In the genomic region with DNA sequence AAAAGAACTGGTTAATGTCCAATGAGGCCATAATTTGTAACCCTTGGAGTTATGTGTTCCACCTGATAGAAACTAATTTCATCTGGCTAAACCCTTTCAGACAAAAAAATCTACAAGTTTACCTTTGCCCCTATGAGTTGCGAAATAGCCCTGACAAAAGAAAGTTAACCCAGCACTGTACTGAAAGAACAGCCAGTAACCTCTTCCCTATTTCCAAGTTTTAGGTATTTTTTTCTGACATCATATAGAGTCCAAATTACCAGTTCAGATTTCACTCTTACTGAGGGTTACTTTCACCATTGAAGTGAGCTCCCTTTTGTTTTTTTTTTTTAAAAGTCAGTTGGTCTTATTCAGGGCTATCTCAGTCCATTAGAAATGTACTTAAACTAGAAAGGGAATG, we compare ENCODE assay signal across 24 cellular contexts. TPM values are rescaled to one million over a fixed set of nuclear protein-coding genes. Genes with fewer than 3 reads are reported as not detected.
DNase-seq lines count a peak whose midpoint lies in the region; ATAC-seq and TF ChIP-seq lines count a peak whose summit lies in the region.
"Had no signal": no experiment of that assay in that cellular context is flagged by ENCODE, and none has a peak within 500 bp of the region (broad histone marks: within the 10 kb centered on the region; RNA-seq: fewer than 3 reads in every experiment).

No MANE protein-coding gene starts in this region.

- no peaks in the 10 kb centered on the region for H3K9me3 ChIP-seq in breast epithelium
- H3K9me3 ChIP-seq: gastrocnemius medialis had no signal

- H3K9me3 Mint-ChIP-seq in MCF 10A (ENCODE audit: unreplicated experiment), result peaks cover 6% of the 10 kb centered on the region
- no peaks in the 10 kb centered on the region for H3K9me3 Mint-ChIP-seq in activated T-helper 17 cell treated with anti-CD3 and anti-CD28 coated beads, Interleukin-2, amount 50 U/mL, for 72 hours
- H3K9me3 Mint-ChIP-seq in stimulated activated naive B cell treated with anti-CD40 and anti-IgM and Interleukin-4, amounts not matched to agents 10 μg/mL and 1 μg/mL and 100 μg/mL, for 72 hours, result peaks cover 9 to 17% of the 10 kb centered on the region in 2 donors
- H3K9me3 Mint-ChIP-seq in chondrocyte (ENCODE audit: low read depth), result peaks cover 13% of the 10 kb centered on the region

- POLR2A ChIA-PET in MCF 10A (lab: Yijun Ruan, JAX), result no interaction called here

- H3K27me3 ChIP-seq in breast epithelium, result no peaks in the 10 kb centered on the region
- H3K27me3 ChIP-seq: BLaER1, gastrocnemius medialis, spleen had no signal

- H3K4me1 ChIP-seq in breast epithelium, result no peaks in the 10 kb centered on the region
- H3K4me1 ChIP-seq: BLaER1 had no signal

- intact Hi-C loops in MCF 10A (cut with micrococcal nuclease), result no loop called here
- intact Hi-C loops in breast epithelium (cut with DNase I; ENCODE audit: low total_unique reads), result no loop called here

- no peaks in the 10 kb centered on the region for H3K36me3 ChIP-seq in breast epithelium
- H3K36me3 ChIP-seq: BLaER1, gastrocnemius medialis, spleen had no signal

- no peak overlapping the region for H3K4me3 Mint-ChIP-seq in MCF 10A (ENCODE audit: unreplicated experiment)
- no peak overlapping the region for H3K4me3 Mint-ChIP-seq in activated T-helper 17 cell treated with anti-CD3 and anti-CD28 coated beads, Interleukin-2, amount 50 U/mL, for 72 hours
- H3K4me3 Mint-ChIP-seq in stimulated activated naive B cell treated with anti-CD40 and anti-IgM and Interleukin-4, amounts not matched to agents 10 μg/mL and 1 μg/mL and 100 μg/mL, for 72 hours, result peak overlapping the region in 1 of 2 donors; percentile 14
- no peak overlapping the region for H3K4me3 Mint-ChIP-seq in chondrocyte (ENCODE audit: unreplicated experiment)
- H3K4me3 Mint-ChIP-seq: activated CD4-positive, alpha-beta memory T cell treated with anti-CD3 and anti-CD28 coated beads, Interleukin-2, amount 10 ng/mL, durations not matched to agents 7 days and 5 days; activated naive CD8-positive, alpha-beta T cell; activated T-cell treated with anti-CD3 and anti-CD28 coated beads, Interleukin-2, amount 50 U/mL, for 4 hours; brain; dendritic cell treated with granulocyte-macrophage colony-stimulating factor and Interleukin-4, amounts not matched to agents 40 ng/mL and 50 ng/mL, for 4 days; mesothelial cell of epicardium; nephron had no signal

- H3K36me3 Mint-ChIP-seq in MCF 10A (ENCODE audit: insufficient read depth, unreplicated experiment) (no peaks in the 10 kb centered on the region), chondrocyte (ENCODE audit: low read depth) (no peaks in the 10 kb centered on the region)
- H3K36me3 Mint-ChIP-seq in activated T-helper 17 cell treated with anti-CD3 and anti-CD28 coated beads, Interleukin-2, amount 50 U/mL, for 72 hours (ENCODE audit: low read depth), result no peaks in the 10 kb centered on the region
- H3K36me3 Mint-ChIP-seq in stimulated activated naive B cell treated with anti-CD40 and anti-IgM and Interleukin-4, amounts not matched to agents 10 μg/mL and 1 μg/mL and 100 μg/mL, for 72 hours, result peaks cover 0 to 7% of the 10 kb centered on the region in 2 donors
- H3K36me3 Mint-ChIP-seq: activated naive CD8-positive, alpha-beta T cell; brain; mesothelial cell of epicardium had no signal

- H3K4me3 ChIP-seq in breast epithelium, result no peak overlapping the region
- H3K4me3 ChIP-seq: BLaER1, gastrocnemius medialis, spleen had no signal

- TF ChIP-seq CTCF in MCF 10A (IDR thresholded peaks at IDR 0.05; ENCODE audit: unreplicated experiment) (no peak), breast epithelium (IDR thresholded peaks at IDR 0.05) (no peak), chondrocyte (IDR thresholded peaks at IDR 0.05) (no peak)

- H3K27me3 Mint-ChIP-seq in MCF 10A (ENCODE audit: insufficient read depth, unreplicated experiment) (no peaks in the 10 kb centered on the region), chondrocyte (ENCODE audit: low read depth) (peaks cover 18% of the 10 kb centered on the region)
- peaks cover 8% of the 10 kb centered on the region for H3K27me3 Mint-ChIP-seq in activated T-helper 17 cell treated with anti-CD3 and anti-CD28 coated beads, Interleukin-2, amount 50 U/mL, for 72 hours
- peaks cover 3 to 6% of the 10 kb centered on the region in 2 donors for H3K27me3 Mint-ChIP-seq in stimulated activated naive B cell treated with anti-CD40 and anti-IgM and Interleukin-4, amounts not matched to agents 10 μg/mL and 1 μg/mL and 100 μg/mL, for 72 hours
- H3K27me3 Mint-ChIP-seq: activated CD4-positive, alpha-beta memory T cell treated with anti-CD3 and anti-CD28 coated beads, Interleukin-2, amount 10 ng/mL, durations not matched to agents 7 days and 5 days; dendritic cell treated with granulocyte-macrophage colony-stimulating factor and Interleukin-4, amounts not matched to agents 40 ng/mL and 50 ng/mL, for 4 days; progenitor cell of endocrine pancreas had no signal

- DNase-seq in MCF 10A (ENCODE audit: unreplicated experiment) (peak; percentile 14), breast epithelium (ENCODE audit: low spot score in 2 of 2) (no peak), chondrocyte (ENCODE audit: low spot score) (no peak), NCI-H1048 (lab: John Stamatoyannopoulos, UW) (no peak), putamen (ENCODE audit: low spot score) (no peak)
- DNase-seq in stimulated activated naive B cell treated with anti-CD40 and anti-IgM and Interleukin-4, amounts not matched to agents 10 μg/mL and 1 μg/mL and 100 μg/mL, for 72 hours, result no peak
- DNase-seq: activated CD4-positive, alpha-beta memory T cell treated with anti-CD3 and anti-CD28 coated beads, Interleukin-2, amount 10 ng/mL, durations not matched to agents 7 days and 5 days; activated T-cell treated with anti-CD3 and anti-CD28 coated beads, Interleukin-2, amount 50 U/mL, for 4 hours; gastrocnemius medialis; left cardiac atrium; NCI-H187 treated with DMSO at 0.1 percent for 48 hours; NCI-H446 treated with DMSO at 0.1 percent for 48 hours; spleen had no signal

- H3K27ac ChIP-seq in breast epithelium, result no peak overlapping the region
- H3K27ac ChIP-seq: BLaER1, gastrocnemius medialis, spleen, VCaP had no signal

- ATAC-seq in HG03045 (IDR thresholded peaks at IDR 0.05; ENCODE audit: unreplicated experiment), result peak; percentile 48
- peak; percentile 17 for ATAC-seq in activated T-helper 17 cell treated with anti-CD3 and anti-CD28 coated beads, Interleukin-2, amount 50 U/mL, for 72 hours (replicated peaks)
- ATAC-seq in stimulated activated naive B cell treated with anti-CD40 and anti-IgM and Interleukin-4, amounts not matched to agents 10 μg/mL and 1 μg/mL and 100 μg/mL, for 72 hours (replicated peaks), result peak; percentile 53 to 66
- ATAC-seq: activated T-cell treated with anti-CD3 and anti-CD28 coated beads, Interleukin-2, amount 50 U/mL, for 4 hours; gastrocnemius medialis; left cardiac atrium; Right ventricle myocardium inferior had no signal

- TF ChIP-seq POLR2A in breast epithelium (IDR thresholded peaks at IDR 0.05), result no peak

- CTCF ChIA-PET in MCF 10A (lab: Yijun Ruan, JAX), result interaction anchor here (2.5 kb wide), 1 partner anchor 12 kb away, joined by 7 read pairs; no protein-coding TSS in a partner anchor

- no TSS peak for BruUV-seq in MCF 10A (replicated peaks; lab: Mats Ljungman, UMichigan)

- no peak overlapping the region for H3K27ac Mint-ChIP-seq in MCF 10A (ENCODE audit: low read depth, unreplicated experiment)
- no peak overlapping the region for H3K27ac Mint-ChIP-seq in activated T-helper 17 cell treated with anti-CD3 and anti-CD28 coated beads, Interleukin-2, amount 50 U/mL, for 72 hours
- peak overlapping the region; percentile 81 for H3K27ac Mint-ChIP-seq in stimulated activated naive B cell treated with anti-CD40 and anti-IgM and Interleukin-4, amounts not matched to agents 10 μg/mL and 1 μg/mL and 100 μg/mL, for 72 hours
- H3K27ac Mint-ChIP-seq in chondrocyte (ENCODE audit: unreplicated experiment), result no peak overlapping the region
- H3K27ac Mint-ChIP-seq: activated CD4-positive, alpha-beta memory T cell treated with anti-CD3 and anti-CD28 coated beads, Interleukin-2, amount 10 ng/mL, durations not matched to agents 7 days and 5 days; activated naive CD8-positive, alpha-beta T cell; brain; dendritic cell treated with granulocyte-macrophage colony-stimulating factor and Interleukin-4, amounts not matched to agents 40 ng/mL and 50 ng/mL, for 4 days; mesothelial cell of epicardium; progenitor cell of endocrine pancreas had no signal

- no peaks in the 10 kb centered on the region for H3K4me1 Mint-ChIP-seq in MCF 10A (ENCODE audit: insufficient read depth, unreplicated experiment)
- no peaks in the 10 kb centered on the region for H3K4me1 Mint-ChIP-seq in activated T-helper 17 cell treated with anti-CD3 and anti-CD28 coated beads, Interleukin-2, amount 50 U/mL, for 72 hours
- H3K4me1 Mint-ChIP-seq in stimulated activated naive B cell treated with anti-CD40 and anti-IgM and Interleukin-4, amounts not matched to agents 10 μg/mL and 1 μg/mL and 100 μg/mL, for 72 hours, result peaks cover 11 to 28% of the 10 kb centered on the region in 2 donors
- H3K4me1 Mint-ChIP-seq in chondrocyte (ENCODE audit: low read depth), result no peaks in the 10 kb centered on the region

RNA-seq across cellular contexts. Expression of a gene that starts 42.8 kb away (rescaled TPM):
- 47.9 and 54.5 TPM in 2 replicates for total RNA-seq in MCF 10A (2022)
- total RNA-seq in breast epithelium, result 100 to 1,000 TPM in 1 of 3 donors, 10 to 100 TPM in 2; 42.3 to 179 (median 61.6) TPM
- not detected for total RNA-seq in activated T-helper 17 cell treated with anti-CD3 and anti-CD28 coated beads, Interleukin-2, amount 50 U/mL, for 72 hours
- 41.8 to 45.5 TPM (median 44.0 TPM) in 3 replicates for total RNA-seq in chondrocyte

Comparison
In these comparisons a context has a peak if more than half of its experiments do, and no peak if none do; other contexts are left out.
1. RNA of a gene that starts 42.8 kb away (total RNA-seq): 42.3 to 179 TPM in breast epithelium, 47.9 to 54.5 TPM in MCF 10A and 41.8 to 45.5 TPM in chondrocyte; not detected in activated T-helper 17 cell treated with anti-CD3 and anti-CD28 coated beads, Interleukin-2, amount 50 U/mL, for 72 hours; every median in the first group is over 10 times any median in the second.
2. Peak in every context shown above with its lines, with median percentiles within 50 percentile points of each other: ATAC-seq.